10 cellular contexts compared by ENCODE assay signal in genomic region chr3:67481126-67481525, GRCh38.
"Had no signal": no experiment of that assay in that cellular context is flagged by ENCODE, and none has a peak within 500 bp of the region (broad histone marks: within the 10 kb centered on the region; RNA-seq: fewer than 3 reads in every experiment).

No MANE protein-coding gene starts in this region.

- ATAC-seq: GM23338, HCT116 had no signal

- FAIRE-seq: H1 had no signal

- H3K4me2 ChIP-seq: GM23338 had no signal

- H3K4me3 ChIP-seq: GM23248, GM23338, HAP-1 had no signal

- DNase-seq: GM23248, GOT3, H7, H9, HCEC 1CT, HFFc6 had no signal

- H3K9me3 ChIP-seq: HAP-1 had no signal

- H2AFZ ChIP-seq: GM23248, GM23338 had no signal

- H3K27ac ChIP-seq: GM23248 had no signal

- H3K36me3 ChIP-seq: HAP-1 had no signal

- H3K9ac ChIP-seq: GM23248 had no signal
